In the genomic region with DNA sequence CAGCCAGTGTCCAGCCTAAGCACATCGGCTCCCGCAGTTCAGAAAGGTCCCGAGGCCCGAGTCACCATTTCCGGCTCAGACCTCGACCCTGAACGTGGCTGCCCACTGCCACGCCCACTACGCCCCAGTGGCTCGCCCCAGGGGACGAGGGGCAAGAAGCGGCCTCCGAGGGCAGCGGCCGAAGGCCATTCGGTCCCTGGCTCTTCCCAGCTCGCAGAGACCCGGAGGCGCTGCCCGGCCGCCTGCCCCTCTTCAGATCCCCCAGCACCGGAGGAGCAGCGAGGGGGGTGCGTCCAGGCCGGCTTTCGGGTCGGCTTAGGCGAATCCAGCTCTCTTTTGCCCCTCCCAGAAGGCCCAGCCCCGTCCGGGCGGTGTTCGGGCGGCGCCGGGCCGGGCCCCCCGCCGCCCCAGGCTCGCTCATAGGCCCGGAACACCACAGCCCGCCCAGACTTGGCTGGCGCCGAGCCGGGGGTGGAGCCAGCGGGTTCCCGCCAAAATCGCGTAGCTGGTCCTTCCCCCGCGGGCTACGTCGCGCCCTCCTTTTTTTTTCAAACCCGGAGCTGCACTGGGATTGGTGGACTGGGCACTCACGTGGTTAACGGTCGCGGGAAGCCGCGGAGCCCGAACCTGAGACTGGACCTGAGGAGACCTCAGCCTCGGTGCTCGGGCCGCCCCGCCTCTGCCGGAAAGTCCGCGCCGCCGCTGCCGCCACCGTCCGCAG, we compare ENCODE assay signal across 8 cellular contexts. TPM values are rescaled to one million over a fixed set of nuclear protein-coding genes. Genes with fewer than 3 reads are reported as not detected.
DNase-seq lines count a peak whose midpoint lies in the region; ATAC-seq, FAIRE-seq and TF ChIP-seq lines count a peak whose summit lies in the region.

A gene (plus strand): TSS at position 617 of the 721 bp plus-strand sequence. CDS start 264 bp downstream, outside the sequence.

- H3K4me1 Mint-ChIP-seq in chondrocyte (ENCODE audit: low read depth) = peaks cover 65% of the 10 kb centered on the region

- H3K4me3 Mint-ChIP-seq in chondrocyte (ENCODE audit: unreplicated experiment) = peak within 1 kb of the TSS; percentile 88

- no peaks in the 10 kb centered on the region for H3K9me3 ChIP-seq in BE2C

- peak; percentile 81 for ATAC-seq in HG03442 (IDR thresholded peaks at IDR 0.05; ENCODE audit: unreplicated experiment)

- peak; percentile 87 for FAIRE-seq in GM19239 (lab: Jason Lieb, UNC)

- peak within 1 kb of the TSS; percentile 82 for H3K4me3 ChIP-seq in BE2C (ENCODE audit: low read depth, low read length)
- H3K4me3 ChIP-seq in kidney epithelial cell (ENCODE audit: low read depth, low read length) = peak within 1 kb of the TSS; percentile 98

- no peaks in the 10 kb centered on the region for H3K27me3 ChIP-seq in BE2C
- H3K27me3 ChIP-seq in kidney epithelial cell (ENCODE audit: control insufficient read depth, insufficient read depth, low read length) = no peaks in the 10 kb centered on the region

- H3K27ac Mint-ChIP-seq in chondrocyte (ENCODE audit: unreplicated experiment) = peak within 1 kb of the TSS; percentile 96

- H3K36me3 ChIP-seq in BE2C = peaks cover 22% of the 10 kb centered on the region
- H3K36me3 ChIP-seq in kidney epithelial cell (ENCODE audit: control insufficient read depth, insufficient read depth, low read length) = no peaks in the 10 kb centered on the region

- no peaks in the 10 kb centered on the region for H3K27me3 Mint-ChIP-seq in chondrocyte (ENCODE audit: low read depth)

- H3K36me3 Mint-ChIP-seq in chondrocyte (ENCODE audit: low read depth) = no peaks in the 10 kb centered on the region

- no peak for TF ChIP-seq CTCF in BE2C (IDR thresholded peaks at IDR 0.05; ENCODE audit: low read depth, low read length)
- no peak for TF ChIP-seq CTCF in chondrocyte (IDR thresholded peaks at IDR 0.05)
- TF ChIP-seq CTCF in kidney epithelial cell (IDR thresholded peaks at IDR 0.05; ENCODE audit: insufficient read depth, low read length, poor library complexity, severe bottlenecking) = no peak

- DNase-seq in BE2C = peak; percentile 94
- peak; percentile 89 for DNase-seq in GM19239 (ENCODE audit: insufficient read length, low spot score)
- peak; percentile 84 for DNase-seq in NCI-H510A treated with DMSO at 0.1 percent for 48 hours (lab: John Stamatoyannopoulos, UW)
- DNase-seq in activated CD4-positive, alpha-beta T cell treated with anti-CD3 and anti-CD28 coated beads for 24 hours (ENCODE audit: low read depth in 2 of 2) = peak; percentile 96 to 97
- DNase-seq in chondrocyte (ENCODE audit: low spot score) = peak; percentile 99
- DNase-seq in kidney epithelial cell (ENCODE audit: low read depth) = peak; percentile 83
- peak; percentile 99 for DNase-seq in stimulated activated CD4-positive, alpha-beta T cell treated with anti-CD3 and anti-CD28 coated beads, Interleukin-15, amount 100 ng/mL, for 24 hours

- H3K9me3 Mint-ChIP-seq in chondrocyte (ENCODE audit: low read depth) = no peaks in the 10 kb centered on the region

- peaks cover 8% of the 10 kb centered on the region for H3K4me1 ChIP-seq in BE2C

RNA-seq across cellular contexts. Expression of the gene that starts here (rescaled TPM):
- 4.9 TPM for polyA plus RNA-seq in BE2C (2012; ENCODE audit: insufficient read depth, insufficient read length, low read depth)
- 17.8 to 31.2 TPM (median 17.8 TPM) in 3 replicates for total RNA-seq in chondrocyte
- total RNA-seq in kidney epithelial cell = 57.3 and 62.5 TPM in 2 replicates

Comparison
In these comparisons a context has a peak if more than half of its experiments do, and no peak if none do; other contexts are left out.
1. Peak in every context shown above with its lines: DNase-seq, ATAC-seq and H3K4me3 ChIP-seq.